9 cellular contexts compared by ENCODE assay signal in the genomic region with DNA sequence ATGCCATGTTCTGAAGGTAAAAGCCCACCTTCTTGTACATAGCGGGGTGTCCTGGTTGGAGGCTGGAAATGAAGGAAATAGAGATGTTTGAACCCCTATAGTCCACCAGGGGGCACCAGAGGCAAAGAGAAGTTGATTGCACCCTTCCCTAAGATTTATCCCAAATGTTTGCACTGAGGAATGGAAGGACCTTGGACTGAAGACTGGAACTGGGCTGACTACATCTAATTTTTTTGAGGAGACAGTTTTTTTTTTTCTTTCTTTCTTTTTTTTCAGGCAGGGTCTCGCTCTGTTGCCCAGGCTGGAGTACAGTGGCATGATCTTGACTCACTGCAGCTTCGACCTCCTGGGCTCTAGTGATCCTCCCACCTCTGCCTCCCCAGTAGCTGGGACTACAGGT. TPM values are rescaled to one million over a fixed set of nuclear protein-coding genes. Genes with fewer than 3 reads are reported as not detected.
A peak's percentile ranks its signal among the peaks of the same experiment; 100 is the strongest.
DNase-seq lines count a peak whose midpoint lies in the region; ATAC-seq and TF ChIP-seq lines count a peak whose summit lies in the region.
"Had no signal": no experiment of that assay in that cellular context is flagged by ENCODE, and none has a peak within 500 bp of the region (broad histone marks: within the 10 kb centered on the region; RNA-seq: fewer than 3 reads in every experiment).

No MANE protein-coding gene starts in this region.

- H3K9ac ChIP-seq in endodermal cell (ENCODE audit: extremely low read depth, low read length, poor library complexity, severe bottlenecking): no peak overlapping the region

- H3K9me3 ChIP-seq in endodermal cell (ENCODE audit: control insufficient read depth, low read length): no peaks in the 10 kb centered on the region

- H3K4me1 Mint-ChIP-seq in T-helper 1 cell treated with Interleukin-12 subunit alpha and Interleukin-12 subunit beta and Interleukin-4 antibody, amounts not matched to agents 30 μg/mL and 1 μg/mL, for 36 hours (ENCODE audit: low read depth): no peaks in the 10 kb centered on the region
- H3K4me1 Mint-ChIP-seq in endodermal cell (no peaks in the 10 kb centered on the region), mesothelial cell of epicardium (no peaks in the 10 kb centered on the region)

- peaks cover 23% of the 10 kb centered on the region for H3K36me3 Mint-ChIP-seq in T-helper 1 cell treated with Interleukin-12 subunit alpha and Interleukin-12 subunit beta and Interleukin-4 antibody, amounts not matched to agents 30 μg/mL and 1 μg/mL, for 36 hours (ENCODE audit: low read depth)
- H3K36me3 Mint-ChIP-seq in endodermal cell (ENCODE audit: low read depth) (peaks cover 42% of the 10 kb centered on the region), mesothelial cell of epicardium (peaks cover 7% of the 10 kb centered on the region)

- no peak overlapping the region for H3K4me3 Mint-ChIP-seq in T-helper 1 cell treated with Interleukin-12 subunit alpha and Interleukin-12 subunit beta and Interleukin-4 antibody, amounts not matched to agents 30 μg/mL and 1 μg/mL, for 36 hours
- H3K4me3 Mint-ChIP-seq in endodermal cell (no peak overlapping the region), mesothelial cell of epicardium (no peak overlapping the region)
- H3K4me3 Mint-ChIP-seq: stimulated activated naive CD8-positive, alpha-beta T cell treated with anti-CD3 and anti-CD28 coated beads, Interleukin-15, Interleukin-2, amounts not matched to agents 100 ng/mL and 50 ng/mL, for 24 hours had no signal

- H3K4me3 ChIP-seq in endodermal cell (ENCODE audit: low read length): no peak overlapping the region

- peak; percentile 91 for TF ChIP-seq CTCF in endodermal cell (conservative IDR thresholded peaks at IDR 0.05)
- TF ChIP-seq CTCF in mesothelial cell of epicardium (IDR thresholded peaks at IDR 0.05; ENCODE audit: unreplicated experiment): peak; percentile 83

- H3K4me1 ChIP-seq in endodermal cell (ENCODE audit: control insufficient read depth, insufficient read depth, low read length): no peaks in the 10 kb centered on the region

- no peak for ATAC-seq in HG03097 (IDR thresholded peaks at IDR 0.05; ENCODE audit: low FRiP score, unreplicated experiment)

- no peak overlapping the region for H3K27ac ChIP-seq in endodermal cell (ENCODE audit: low read depth, low read length)

- no peaks in the 10 kb centered on the region for H3K27me3 ChIP-seq in endodermal cell (ENCODE audit: control insufficient read depth, insufficient read depth, low read length, poor library complexity, severe bottlenecking)

- peak; percentile 12 for DNase-seq in stimulated activated CD4-positive, alpha-beta T cell treated with anti-CD3 and anti-CD28 coated beads, Interleukin-12 subunit alpha, Interleukin-12 subunit beta, amount 100 ng/mL, for 4 hours
- no peak for DNase-seq in stimulated activated CD4-positive, alpha-beta T cell treated with anti-CD3 and anti-CD28 coated beads, Interleukin-4, amount 100 ng/mL, for 1 hour
- DNase-seq in NCI-H1092 (lab: John Stamatoyannopoulos, UW): peak; percentile 26
- peak; percentile 75 for DNase-seq in endodermal cell
- peak in 1 of 2 experiments; percentile 56 for DNase-seq in mesothelial cell of epicardium (ENCODE audit: low spot score in 2 of 2, unreplicated experiment in 2 of 2)
- no peak for DNase-seq in cortex of kidney (lab: John Stamatoyannopoulos, UW)

- H3K27ac Mint-ChIP-seq in T-helper 1 cell treated with Interleukin-12 subunit alpha and Interleukin-12 subunit beta and Interleukin-4 antibody, amounts not matched to agents 30 μg/mL and 1 μg/mL, for 36 hours: peak overlapping the region; percentile 47
- H3K27ac Mint-ChIP-seq in endodermal cell: no peak overlapping the region
- H3K27ac Mint-ChIP-seq in mesothelial cell of epicardium: no peak overlapping the region
- H3K27ac Mint-ChIP-seq: stimulated activated naive CD8-positive, alpha-beta T cell treated with anti-CD3 and anti-CD28 coated beads, Interleukin-15, Interleukin-2, amounts not matched to agents 100 ng/mL and 50 ng/mL, for 24 hours had no signal

- H3K27me3 Mint-ChIP-seq in T-helper 1 cell treated with Interleukin-12 subunit alpha and Interleukin-12 subunit beta and Interleukin-4 antibody, amounts not matched to agents 30 μg/mL and 1 μg/mL, for 36 hours (ENCODE audit: low read depth): no peaks in the 10 kb centered on the region
- H3K27me3 Mint-ChIP-seq in endodermal cell (ENCODE audit: insufficient read depth) (no peaks in the 10 kb centered on the region), mesothelial cell of epicardium (ENCODE audit: low read depth) (no peaks in the 10 kb centered on the region)
- H3K27me3 Mint-ChIP-seq: stimulated activated naive CD8-positive, alpha-beta T cell treated with anti-CD3 and anti-CD28 coated beads, Interleukin-15, Interleukin-2, amounts not matched to agents 100 ng/mL and 50 ng/mL, for 24 hours had no signal

- H3K9me3 Mint-ChIP-seq in T-helper 1 cell treated with Interleukin-12 subunit alpha and Interleukin-12 subunit beta and Interleukin-4 antibody, amounts not matched to agents 30 μg/mL and 1 μg/mL, for 36 hours: no peaks in the 10 kb centered on the region
- H3K9me3 Mint-ChIP-seq in endodermal cell (no peaks in the 10 kb centered on the region), mesothelial cell of epicardium (no peaks in the 10 kb centered on the region)
- H3K9me3 Mint-ChIP-seq: stimulated activated naive CD8-positive, alpha-beta T cell treated with anti-CD3 and anti-CD28 coated beads, Interleukin-15, Interleukin-2, amounts not matched to agents 100 ng/mL and 50 ng/mL, for 24 hours had no signal

- WGBS in endodermal cell (ENCODE audit: insufficient coverage in 1 of 2, insufficient read length in 1 of 2), 2 experiments: 92 to 95% methylated on average over 2 to 3 of the region's 3 CpGs

- peaks cover 22% of the 10 kb centered on the region for H3K36me3 ChIP-seq in endodermal cell (ENCODE audit: control insufficient read depth, insufficient read depth, low read length)

RNA-seq across cellular contexts. Expression of a gene that starts 55.3 kb away (rescaled TPM):
- total RNA-seq in endodermal cell (100 to 1,000 TPM; 101 to 103 TPM), mesothelial cell of epicardium (102 to 106 TPM (median 104 TPM) in 3 replicates)
- 83.5 TPM for polyA plus RNA-seq in endodermal cell (2013, experiment 1 of 2)
- 80.6 TPM for polyA plus RNA-seq in endodermal cell (2013, experiment 2 of 2)

RNA-seq across cellular contexts. Expression of a gene that starts 58.2 kb away (rescaled TPM):
- total RNA-seq in endodermal cell: 10 to 100 TPM; 47.8 to 57.9 TPM
- polyA plus RNA-seq in endodermal cell (2013, experiment 1 of 2): 38.8 TPM
- polyA plus RNA-seq in endodermal cell (2013, experiment 2 of 2): 42.8 TPM
- 39.3 to 41.8 TPM (median 41.1 TPM) in 3 replicates for total RNA-seq in mesothelial cell of epicardium

Comparison
In these comparisons a context has a peak if more than half of its experiments do, and no peak if none do; other contexts are left out.
1. DNase-seq: peak in stimulated activated CD4-positive, alpha-beta T cell treated with anti-CD3 and anti-CD28 coated beads, Interleukin-12 subunit alpha, Interleukin-12 subunit beta, amount 100 ng/mL, for 4 hours (single experiment), NCI-H1092 (single experiment) and endodermal cell (single experiment); none in stimulated activated CD4-positive, alpha-beta T cell treated with anti-CD3 and anti-CD28 coated beads, Interleukin-4, amount 100 ng/mL, for 1 hour (single experiment) and cortex of kidney (single experiment).